1 cellular context compared by ENCODE assay signal in the genomic region with DNA sequence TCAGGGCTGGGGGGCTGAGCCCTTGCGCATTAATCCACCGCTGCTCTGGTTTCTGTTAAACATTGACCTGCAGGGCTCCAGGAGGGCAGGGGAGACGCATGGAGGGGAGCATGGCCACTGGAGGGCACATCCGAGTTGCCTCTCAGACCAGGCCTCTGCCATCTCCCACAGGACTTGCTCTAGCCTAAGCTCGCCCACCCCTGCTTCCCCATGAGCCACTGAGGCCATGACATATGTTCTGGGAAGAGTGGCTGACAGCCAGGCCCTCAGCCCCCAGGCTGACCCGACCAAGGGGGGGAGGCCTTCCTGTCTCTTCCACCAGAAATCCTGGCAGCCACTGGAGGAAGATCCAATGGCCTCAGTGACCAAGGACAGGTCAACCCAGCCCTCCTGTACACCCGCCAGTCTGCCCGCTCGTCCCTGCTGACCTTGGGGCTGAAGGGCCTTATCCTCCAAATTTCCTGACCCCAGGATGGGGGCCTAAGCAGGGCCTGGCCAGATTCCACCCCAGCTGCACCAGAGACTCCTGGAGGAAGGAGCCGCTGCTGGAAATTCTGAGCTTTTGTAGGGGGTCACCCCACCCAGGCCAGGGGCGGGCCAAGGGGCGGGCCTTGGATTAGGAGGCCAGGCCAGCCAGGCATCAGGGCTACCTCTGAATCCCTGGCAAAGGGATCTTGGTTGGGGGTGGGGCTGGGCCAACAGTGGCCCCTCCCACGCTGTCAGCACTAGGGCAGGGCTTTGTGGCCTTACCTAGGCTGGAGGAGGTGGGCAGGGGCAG.
TF ChIP-seq lines count a peak whose summit lies in the region.

TSS of gene HYAL1 (minus strand) at position 537 of the 778 bp plus-strand sequence. CDS start 618 bp downstream, outside the sequence.

TF ChIP-seq in K562, 482 proteins besides CTCF, POLR2A, EP300 and RAD21 (continued from another document and continues in another):
- TF ChIP-seq RERE (CRISPR knock-in tag; IDR thresholded peaks at IDR 0.05; ENCODE audit: borderline replicate concordance) = no peak
- TF ChIP-seq ZKSCAN3 (CRISPR knock-in tag; IDR thresholded peaks at IDR 0.05) = no peak
- TF ChIP-seq WHSC1 (IDR thresholded peaks at IDR 0.05; ENCODE audit: low read length) = no peak
- no peak for TF ChIP-seq ZBTB8A (IDR thresholded peaks at IDR 0.05; ENCODE audit: partially characterized antibody)
- no peak for TF ChIP-seq GABPB1 (CRISPR knock-in tag; IDR thresholded peaks at IDR 0.05)
- TF ChIP-seq ZSCAN29 (IDR thresholded peaks at IDR 0.05) = no peak
- TF ChIP-seq MYNN (IDR thresholded peaks at IDR 0.05) = 0 out of 2 replicates have a peak, but pooled peaks have one; percentile 22
- TF ChIP-seq MYNN (CRISPR knock-in tag; IDR thresholded peaks at IDR 0.05) = no peak
- no peak for TF ChIP-seq ELF2 (CRISPR knock-in tag; IDR thresholded peaks at IDR 0.05)
- no peak for TF ChIP-seq CBX2 (IDR thresholded peaks at IDR 0.05; ENCODE audit: insufficient read depth, low read length, poor library complexity, severe bottlenecking)
- no peak for TF ChIP-seq ZNF384 (IDR thresholded peaks at IDR 0.05; ENCODE audit: low read depth, low read length)
- TF ChIP-seq USF2 (CRISPR knock-in tag; IDR thresholded peaks at IDR 0.05) = no peak
- TF ChIP-seq PHF21A (IDR thresholded peaks at IDR 0.05; ENCODE audit: borderline replicate concordance, low read depth) = peak; percentile 45; the same call in 1 of the 2 replicates
- no peak for TF ChIP-seq ARID2 (IDR thresholded peaks at IDR 0.05)
- TF ChIP-seq, protein P1, sequence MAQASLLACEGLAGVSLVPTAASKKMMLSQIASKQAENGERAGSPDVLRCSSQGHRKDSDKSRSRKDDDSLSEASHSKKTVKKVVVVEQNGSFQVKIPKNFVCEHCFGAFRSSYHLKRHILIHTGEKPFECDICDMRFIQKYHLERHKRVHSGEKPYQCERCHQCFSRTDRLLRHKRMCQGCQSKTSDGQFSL (CRISPR knock-in tag; IDR thresholded peaks at IDR 0.05) = 0 out of 2 replicates have a peak, but pooled peaks have one; percentile 32
- TF ChIP-seq, protein P1 (tag; IDR thresholded peaks at IDR 0.05) = no peak
- no peak for TF ChIP-seq ZNF143 (CRISPR knock-in tag; IDR thresholded peaks at IDR 0.05)
- TF ChIP-seq BRD4 (IDR thresholded peaks at IDR 0.05) = no peak
- no peak for TF ChIP-seq ZNF12 (CRISPR knock-in tag; IDR thresholded peaks at IDR 0.05)
- no peak for TF ChIP-seq EZH2 (IDR thresholded peaks at IDR 0.05; ENCODE audit: borderline replicate concordance, low read depth, low read length)
- TF ChIP-seq ZKSCAN1 (IDR thresholded peaks at IDR 0.05; ENCODE audit: low read depth, low read length) = no peak
- TF ChIP-seq KDM5B (IDR thresholded peaks at IDR 0.05; ENCODE audit: insufficient replicate concordance, low read depth, low read length) = peak; percentile 88
- peak; percentile 8 for TF ChIP-seq MEIS2 (IDR thresholded peaks at IDR 0.05; ENCODE audit: partially characterized antibody)
- peak; percentile 9; the same call in 1 of the 2 replicates for TF ChIP-seq HCFC1 (IDR thresholded peaks at IDR 0.05; ENCODE audit: low read depth, low read length)
- TF ChIP-seq TCF7 (IDR thresholded peaks at IDR 0.05; ENCODE audit: borderline replicate concordance) = no peak
- TF ChIP-seq SAP30 (IDR thresholded peaks at IDR 0.05; ENCODE audit: borderline replicate concordance, insufficient read depth, low read depth, low read length, poor library complexity, severe bottlenecking) = no peak
- TF ChIP-seq SP2 (IDR thresholded peaks at IDR 0.05; ENCODE audit: extremely low read depth, low read depth, low read length, poor library complexity, severe bottlenecking) = no peak
- TF ChIP-seq JUN (IDR thresholded peaks at IDR 0.05; ENCODE audit: borderline replicate concordance, low read depth, low read length) = no peak
- TF ChIP-seq JUN (CRISPR knock-in tag; IDR thresholded peaks at IDR 0.05; ENCODE audit: borderline replicate concordance) = no peak
- no peak for TF ChIP-seq NFRKB (IDR thresholded peaks at IDR 0.05; ENCODE audit: low read depth)
- peak; percentile 30; the same call in 1 of the 2 replicates for TF ChIP-seq MTA3 (IDR thresholded peaks at IDR 0.05; ENCODE audit: borderline replicate concordance)
- TF ChIP-seq C11orf30 (IDR thresholded peaks at IDR 0.05; ENCODE audit: low read depth) = no peak
- no peak for TF ChIP-seq KHSRP (IDR thresholded peaks at IDR 0.05)
- TF ChIP-seq ZNF354B (CRISPR knock-in tag; IDR thresholded peaks at IDR 0.05) = no peak
- no peak for TF ChIP-seq HMG20A (CRISPR knock-in tag; conservative IDR thresholded peaks at IDR 0.05)
- no peak for TF ChIP-seq SPI1 (IDR thresholded peaks at IDR 0.05; ENCODE audit: borderline replicate concordance, low read depth, low read length)
- TF ChIP-seq BDP1 (IDR thresholded peaks at IDR 0.05; ENCODE audit: insufficient read depth, insufficient read length) = no peak
- TF ChIP-seq CREB1 (IDR thresholded peaks at IDR 0.05) = no peak
- no peak for TF ChIP-seq CREB1 (CRISPR knock-in tag; IDR thresholded peaks at IDR 0.05)
- TF ChIP-seq, protein P2, sequence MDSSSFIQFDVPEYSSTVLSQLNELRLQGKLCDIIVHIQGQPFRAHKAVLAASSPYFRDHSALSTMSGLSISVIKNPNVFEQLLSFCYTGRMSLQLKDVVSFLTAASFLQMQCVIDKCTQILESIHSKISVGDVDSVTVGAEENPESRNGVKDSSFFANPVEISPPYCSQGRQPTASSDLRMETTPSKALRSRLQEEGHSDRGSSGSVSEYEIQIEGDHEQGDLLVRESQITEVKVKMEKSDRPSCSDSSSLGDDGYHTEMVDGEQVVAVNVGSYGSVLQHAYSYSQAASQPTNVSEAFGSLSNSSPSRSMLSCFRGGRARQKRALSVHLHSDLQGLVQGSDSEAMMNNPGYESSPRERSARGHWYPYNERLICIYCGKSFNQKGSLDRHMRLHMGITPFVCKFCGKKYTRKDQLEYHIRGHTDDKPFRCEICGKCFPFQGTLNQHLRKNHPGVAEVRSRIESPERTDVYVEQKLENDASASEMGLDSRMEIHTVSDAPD (CRISPR knock-in tag; IDR thresholded peaks at IDR 0.05) = no peak
- TF ChIP-seq TFE3 (CRISPR knock-in tag; IDR thresholded peaks at IDR 0.05) = no peak
- no peak for TF ChIP-seq ETV1 (tag; conservative IDR thresholded peaks at IDR 0.05; ENCODE audit: low read depth)
- TF ChIP-seq MYC (IDR thresholded peaks at IDR 0.05; ENCODE audit: low read depth, low read length) = no peak
- TF ChIP-seq MYC (CRISPR knock-in tag; IDR thresholded peaks at IDR 0.05; ENCODE audit: borderline replicate concordance, low read depth) = no peak
- TF ChIP-seq OTX1 (CRISPR knock-in tag; IDR thresholded peaks at IDR 0.05) = no peak
- TF ChIP-seq SMARCC2 (IDR thresholded peaks at IDR 0.05; ENCODE audit: low read depth) = no peak
- no peak for TF ChIP-seq NR2F6 (CRISPR knock-in tag; IDR thresholded peaks at IDR 0.05)
- peak; percentile 85 for TF ChIP-seq ZFX (CRISPR knock-in tag; IDR thresholded peaks at IDR 0.05)
- TF ChIP-seq XRCC5 (IDR thresholded peaks at IDR 0.05; ENCODE audit: low read depth, low read length) = no peak
- TF ChIP-seq CTCFL (IDR thresholded peaks at IDR 0.05; ENCODE audit: borderline replicate concordance, insufficient read depth, low read depth, low read length, poor library complexity, severe bottlenecking) = no peak
- no peak for TF ChIP-seq NEUROD1 (IDR thresholded peaks at IDR 0.05; ENCODE audit: borderline replicate concordance, low read depth, low read length, partially characterized antibody)
- TF ChIP-seq ZNF79 (CRISPR knock-in tag; IDR thresholded peaks at IDR 0.05; ENCODE audit: low read depth) = no peak
- TF ChIP-seq BACH1 (tag; IDR thresholded peaks at IDR 0.05) = no peak
- TF ChIP-seq XRCC3 (IDR thresholded peaks at IDR 0.05) = no peak
- TF ChIP-seq ZNF696 (CRISPR knock-in tag; conservative IDR thresholded peaks at IDR 0.05) = no peak
- TF ChIP-seq SUPT5H (IDR thresholded peaks at IDR 0.05) = peak; percentile 84
- TF ChIP-seq, protein P3, sequence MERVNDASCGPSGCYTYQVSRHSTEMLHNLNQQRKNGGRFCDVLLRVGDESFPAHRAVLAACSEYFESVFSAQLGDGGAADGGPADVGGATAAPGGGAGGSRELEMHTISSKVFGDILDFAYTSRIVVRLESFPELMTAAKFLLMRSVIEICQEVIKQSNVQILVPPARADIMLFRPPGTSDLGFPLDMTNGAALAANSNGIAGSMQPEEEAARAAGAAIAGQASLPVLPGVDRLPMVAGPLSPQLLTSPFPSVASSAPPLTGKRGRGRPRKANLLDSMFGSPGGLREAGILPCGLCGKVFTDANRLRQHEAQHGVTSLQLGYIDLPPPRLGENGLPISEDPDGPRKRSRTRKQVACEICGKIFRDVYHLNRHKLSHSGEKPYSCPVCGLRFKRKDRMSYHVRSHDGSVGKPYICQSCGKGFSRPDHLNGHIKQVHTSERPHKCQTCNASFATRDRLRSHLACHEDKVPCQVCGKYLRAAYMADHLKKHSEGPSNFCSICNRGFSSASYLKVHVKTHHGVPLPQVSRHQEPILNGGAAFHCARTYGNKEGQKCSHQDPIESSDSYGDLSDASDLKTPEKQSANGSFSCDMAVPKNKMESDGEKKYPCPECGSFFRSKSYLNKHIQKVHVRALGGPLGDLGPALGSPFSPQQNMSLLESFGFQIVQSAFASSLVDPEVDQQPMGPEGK (CRISPR knock-in tag; IDR thresholded peaks at IDR 0.05; ENCODE audit: borderline replicate concordance) = no peak
